ENCODE assay signal across 1 cellular context in the genomic region with DNA sequence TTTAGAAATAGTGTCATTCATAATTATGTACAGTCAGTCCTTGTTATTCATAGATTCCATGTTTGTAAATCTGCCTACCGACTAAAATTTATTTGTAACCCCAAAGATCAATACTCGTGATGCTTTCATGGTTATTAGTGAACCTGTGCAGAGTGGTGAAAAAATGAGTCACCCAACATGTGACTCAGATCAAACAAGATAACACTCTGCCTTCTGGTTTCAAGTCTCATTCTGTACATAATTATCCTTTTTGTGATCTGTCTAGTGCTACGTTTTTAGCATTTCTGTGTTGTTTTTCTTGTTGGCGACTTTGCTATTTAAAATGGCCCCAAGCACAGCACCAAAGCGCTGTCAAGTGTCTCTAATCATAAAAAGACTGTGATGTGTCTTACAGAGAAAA.
TF ChIP-seq lines count a peak whose summit lies in the region.

No MANE protein-coding gene starts in this region.

TF ChIP-seq in K562, 482 proteins besides CTCF, POLR2A, EP300 and RAD21 (continued from another document):
- TF ChIP-seq, protein P1, sequence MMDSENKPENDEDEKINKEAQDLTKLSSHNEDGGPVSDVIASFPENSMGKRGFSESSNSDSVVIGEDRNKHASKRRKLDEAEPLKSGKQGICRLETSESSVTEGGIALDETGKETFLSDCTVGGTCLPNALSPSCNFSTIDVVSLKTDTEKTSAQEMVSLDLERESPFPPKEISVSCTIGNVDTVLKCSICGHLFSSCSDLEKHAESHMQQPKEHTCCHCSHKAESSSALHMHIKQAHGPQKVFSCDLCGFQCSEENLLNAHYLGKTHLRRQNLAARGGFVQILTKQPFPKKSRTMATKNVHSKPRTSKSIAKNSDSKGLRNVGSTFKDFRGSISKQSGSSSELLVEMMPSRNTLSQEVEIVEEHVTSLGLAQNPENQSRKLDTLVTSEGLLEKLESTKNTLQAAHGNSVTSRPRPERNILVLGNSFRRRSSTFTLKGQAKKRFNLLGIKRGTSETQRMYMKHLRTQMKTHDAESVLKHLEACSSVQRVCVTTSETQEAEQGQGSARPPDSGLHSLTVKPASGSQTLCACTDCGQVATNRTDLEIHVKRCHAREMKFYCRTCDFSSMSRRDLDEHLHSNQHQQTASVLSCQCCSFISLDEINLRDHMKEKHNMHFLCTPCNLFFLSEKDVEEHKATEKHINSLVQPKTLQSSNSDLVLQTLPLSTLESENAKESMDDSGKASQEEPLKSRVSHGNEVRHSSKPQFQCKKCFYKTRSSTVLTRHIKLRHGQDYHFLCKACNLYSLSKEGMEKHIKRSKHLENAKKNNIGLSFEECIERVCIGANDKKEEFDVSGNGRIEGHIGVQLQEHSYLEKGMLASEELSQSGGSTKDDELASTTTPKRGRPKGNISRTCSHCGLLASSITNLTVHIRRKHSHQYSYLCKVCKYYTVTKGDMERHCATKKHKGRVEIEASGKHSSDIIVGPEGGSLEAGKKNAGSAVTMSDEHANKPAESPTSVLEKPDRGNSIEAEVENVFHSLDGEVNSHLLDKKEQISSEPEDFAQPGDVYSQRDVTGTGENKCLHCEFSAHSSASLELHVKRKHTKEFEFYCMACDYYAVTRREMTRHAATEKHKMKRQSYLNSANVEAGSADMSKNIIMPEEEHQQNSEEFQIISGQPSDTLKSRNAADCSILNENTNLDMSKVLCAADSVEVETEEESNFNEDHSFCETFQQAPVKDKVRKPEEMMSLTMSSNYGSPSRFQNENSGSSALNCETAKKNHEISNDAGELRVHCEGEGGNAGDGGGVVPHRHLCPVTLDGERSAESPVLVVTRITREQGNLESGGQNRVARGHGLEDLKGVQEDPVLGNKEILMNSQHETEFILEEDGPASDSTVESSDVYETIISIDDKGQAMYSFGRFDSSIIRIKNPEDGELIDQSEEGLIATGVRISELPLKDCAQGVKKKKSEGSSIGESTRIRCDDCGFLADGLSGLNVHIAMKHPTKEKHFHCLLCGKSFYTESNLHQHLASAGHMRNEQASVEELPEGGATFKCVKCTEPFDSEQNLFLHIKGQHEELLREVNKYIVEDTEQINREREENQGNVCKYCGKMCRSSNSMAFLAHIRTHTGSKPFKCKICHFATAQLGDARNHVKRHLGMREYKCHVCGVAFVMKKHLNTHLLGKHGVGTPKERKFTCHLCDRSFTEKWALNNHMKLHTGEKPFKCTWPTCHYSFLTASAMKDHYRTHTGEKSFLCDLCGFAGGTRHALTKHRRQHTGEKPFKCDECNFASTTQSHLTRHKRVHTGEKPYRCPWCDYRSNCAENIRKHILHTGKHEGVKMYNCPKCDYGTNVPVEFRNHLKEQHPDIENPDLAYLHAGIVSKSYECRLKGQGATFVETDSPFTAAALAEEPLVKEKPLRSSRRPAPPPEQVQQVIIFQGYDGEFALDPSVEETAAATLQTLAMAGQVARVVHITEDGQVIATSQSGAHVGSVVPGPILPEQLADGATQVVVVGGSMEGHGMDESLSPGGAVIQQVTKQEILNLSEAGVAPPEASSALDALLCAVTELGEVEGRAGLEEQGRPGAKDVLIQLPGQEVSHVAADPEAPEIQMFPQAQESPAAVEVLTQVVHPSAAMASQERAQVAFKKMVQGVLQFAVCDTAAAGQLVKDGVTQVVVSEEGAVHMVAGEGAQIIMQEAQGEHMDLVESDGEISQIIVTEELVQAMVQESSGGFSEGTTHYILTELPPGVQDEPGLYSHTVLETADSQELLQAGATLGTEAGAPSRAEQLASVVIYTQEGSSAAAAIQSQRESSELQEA (IDR thresholded peaks at IDR 0.05; ENCODE audit: low read depth), result no peak
- TF ChIP-seq KAT7 (CRISPR knock-in tag; IDR thresholded peaks at IDR 0.05; ENCODE audit: borderline replicate concordance), result no peak
- TF ChIP-seq ETS2 (tag; IDR thresholded peaks at IDR 0.05; ENCODE audit: borderline replicate concordance, poor library complexity, severe bottlenecking), result no peak
- no peak for TF ChIP-seq YBX1 (IDR thresholded peaks at IDR 0.05)
- TF ChIP-seq TARDBP (IDR thresholded peaks at IDR 0.05), result no peak
- no peak for TF ChIP-seq ARNT (IDR thresholded peaks at IDR 0.05)
- TF ChIP-seq CBX3 (IDR thresholded peaks at IDR 0.05; ENCODE audit: borderline replicate concordance in 1 of 2, low read length in 2 of 2), result no peak
- no peak for TF ChIP-seq ASH1L (IDR thresholded peaks at IDR 0.05; ENCODE audit: borderline replicate concordance, low read depth, partially characterized antibody)
- TF ChIP-seq, protein P2, sequence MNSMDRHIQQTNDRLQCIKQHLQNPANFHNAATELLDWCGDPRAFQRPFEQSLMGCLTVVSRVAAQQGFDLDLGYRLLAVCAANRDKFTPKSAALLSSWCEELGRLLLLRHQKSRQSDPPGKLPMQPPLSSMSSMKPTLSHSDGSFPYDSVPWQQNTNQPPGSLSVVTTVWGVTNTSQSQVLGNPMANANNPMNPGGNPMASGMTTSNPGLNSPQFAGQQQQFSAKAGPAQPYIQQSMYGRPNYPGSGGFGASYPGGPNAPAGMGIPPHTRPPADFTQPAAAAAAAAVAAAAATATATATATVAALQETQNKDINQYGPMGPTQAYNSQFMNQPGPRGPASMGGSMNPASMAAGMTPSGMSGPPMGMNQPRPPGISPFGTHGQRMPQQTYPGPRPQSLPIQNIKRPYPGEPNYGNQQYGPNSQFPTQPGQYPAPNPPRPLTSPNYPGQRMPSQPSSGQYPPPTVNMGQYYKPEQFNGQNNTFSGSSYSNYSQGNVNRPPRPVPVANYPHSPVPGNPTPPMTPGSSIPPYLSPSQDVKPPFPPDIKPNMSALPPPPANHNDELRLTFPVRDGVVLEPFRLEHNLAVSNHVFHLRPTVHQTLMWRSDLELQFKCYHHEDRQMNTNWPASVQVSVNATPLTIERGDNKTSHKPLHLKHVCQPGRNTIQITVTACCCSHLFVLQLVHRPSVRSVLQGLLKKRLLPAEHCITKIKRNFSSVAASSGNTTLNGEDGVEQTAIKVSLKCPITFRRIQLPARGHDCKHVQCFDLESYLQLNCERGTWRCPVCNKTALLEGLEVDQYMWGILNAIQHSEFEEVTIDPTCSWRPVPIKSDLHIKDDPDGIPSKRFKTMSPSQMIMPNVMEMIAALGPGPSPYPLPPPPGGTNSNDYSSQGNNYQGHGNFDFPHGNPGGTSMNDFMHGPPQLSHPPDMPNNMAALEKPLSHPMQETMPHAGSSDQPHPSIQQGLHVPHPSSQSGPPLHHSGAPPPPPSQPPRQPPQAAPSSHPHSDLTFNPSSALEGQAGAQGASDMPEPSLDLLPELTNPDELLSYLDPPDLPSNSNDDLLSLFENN (IDR thresholded peaks at IDR 0.05; ENCODE audit: low read depth in 2 of 2, low read length in 2 of 2), result no peak
- TF ChIP-seq ZNF717 (CRISPR knock-in tag; IDR thresholded peaks at IDR 0.05), result no peak
- TF ChIP-seq, protein P3, sequence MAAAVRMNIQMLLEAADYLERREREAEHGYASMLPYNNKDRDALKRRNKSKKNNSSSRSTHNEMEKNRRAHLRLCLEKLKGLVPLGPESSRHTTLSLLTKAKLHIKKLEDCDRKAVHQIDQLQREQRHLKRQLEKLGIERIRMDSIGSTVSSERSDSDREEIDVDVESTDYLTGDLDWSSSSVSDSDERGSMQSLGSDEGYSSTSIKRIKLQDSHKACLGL (CRISPR knock-in tag; IDR thresholded peaks at IDR 0.05; ENCODE audit: borderline replicate concordance, poor library complexity, severe bottlenecking), result no peak
- TF ChIP-seq ZBTB8A (IDR thresholded peaks at IDR 0.05; ENCODE audit: partially characterized antibody), result no peak
- TF ChIP-seq, protein P4, sequence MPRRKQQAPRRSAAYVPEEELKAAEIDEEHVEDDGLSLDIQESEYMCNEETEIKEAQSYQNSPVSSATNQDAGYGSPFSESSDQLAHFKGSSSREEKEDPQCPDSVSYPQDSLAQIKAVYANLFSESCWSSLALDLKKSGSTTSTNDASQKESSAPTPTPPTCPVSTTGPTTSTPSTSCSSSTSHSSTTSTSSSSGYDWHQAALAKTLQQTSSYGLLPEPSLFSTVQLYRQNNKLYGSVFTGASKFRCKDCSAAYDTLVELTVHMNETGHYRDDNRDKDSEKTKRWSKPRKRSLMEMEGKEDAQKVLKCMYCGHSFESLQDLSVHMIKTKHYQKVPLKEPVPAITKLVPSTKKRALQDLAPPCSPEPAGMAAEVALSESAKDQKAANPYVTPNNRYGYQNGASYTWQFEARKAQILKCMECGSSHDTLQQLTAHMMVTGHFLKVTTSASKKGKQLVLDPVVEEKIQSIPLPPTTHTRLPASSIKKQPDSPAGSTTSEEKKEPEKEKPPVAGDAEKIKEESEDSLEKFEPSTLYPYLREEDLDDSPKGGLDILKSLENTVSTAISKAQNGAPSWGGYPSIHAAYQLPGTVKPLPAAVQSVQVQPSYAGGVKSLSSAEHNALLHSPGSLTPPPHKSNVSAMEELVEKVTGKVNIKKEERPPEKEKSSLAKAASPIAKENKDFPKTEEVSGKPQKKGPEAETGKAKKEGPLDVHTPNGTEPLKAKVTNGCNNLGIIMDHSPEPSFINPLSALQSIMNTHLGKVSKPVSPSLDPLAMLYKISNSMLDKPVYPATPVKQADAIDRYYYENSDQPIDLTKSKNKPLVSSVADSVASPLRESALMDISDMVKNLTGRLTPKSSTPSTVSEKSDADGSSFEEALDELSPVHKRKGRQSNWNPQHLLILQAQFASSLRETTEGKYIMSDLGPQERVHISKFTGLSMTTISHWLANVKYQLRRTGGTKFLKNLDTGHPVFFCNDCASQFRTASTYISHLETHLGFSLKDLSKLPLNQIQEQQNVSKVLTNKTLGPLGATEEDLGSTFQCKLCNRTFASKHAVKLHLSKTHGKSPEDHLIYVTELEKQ (CRISPR knock-in tag; IDR thresholded peaks at IDR 0.05), result no peak
- TF ChIP-seq FOSL1 (tag; conservative IDR thresholded peaks at IDR 0.05), result peak; percentile 23; the same call in 1 of the 2 replicates
- TF ChIP-seq, protein P5, sequence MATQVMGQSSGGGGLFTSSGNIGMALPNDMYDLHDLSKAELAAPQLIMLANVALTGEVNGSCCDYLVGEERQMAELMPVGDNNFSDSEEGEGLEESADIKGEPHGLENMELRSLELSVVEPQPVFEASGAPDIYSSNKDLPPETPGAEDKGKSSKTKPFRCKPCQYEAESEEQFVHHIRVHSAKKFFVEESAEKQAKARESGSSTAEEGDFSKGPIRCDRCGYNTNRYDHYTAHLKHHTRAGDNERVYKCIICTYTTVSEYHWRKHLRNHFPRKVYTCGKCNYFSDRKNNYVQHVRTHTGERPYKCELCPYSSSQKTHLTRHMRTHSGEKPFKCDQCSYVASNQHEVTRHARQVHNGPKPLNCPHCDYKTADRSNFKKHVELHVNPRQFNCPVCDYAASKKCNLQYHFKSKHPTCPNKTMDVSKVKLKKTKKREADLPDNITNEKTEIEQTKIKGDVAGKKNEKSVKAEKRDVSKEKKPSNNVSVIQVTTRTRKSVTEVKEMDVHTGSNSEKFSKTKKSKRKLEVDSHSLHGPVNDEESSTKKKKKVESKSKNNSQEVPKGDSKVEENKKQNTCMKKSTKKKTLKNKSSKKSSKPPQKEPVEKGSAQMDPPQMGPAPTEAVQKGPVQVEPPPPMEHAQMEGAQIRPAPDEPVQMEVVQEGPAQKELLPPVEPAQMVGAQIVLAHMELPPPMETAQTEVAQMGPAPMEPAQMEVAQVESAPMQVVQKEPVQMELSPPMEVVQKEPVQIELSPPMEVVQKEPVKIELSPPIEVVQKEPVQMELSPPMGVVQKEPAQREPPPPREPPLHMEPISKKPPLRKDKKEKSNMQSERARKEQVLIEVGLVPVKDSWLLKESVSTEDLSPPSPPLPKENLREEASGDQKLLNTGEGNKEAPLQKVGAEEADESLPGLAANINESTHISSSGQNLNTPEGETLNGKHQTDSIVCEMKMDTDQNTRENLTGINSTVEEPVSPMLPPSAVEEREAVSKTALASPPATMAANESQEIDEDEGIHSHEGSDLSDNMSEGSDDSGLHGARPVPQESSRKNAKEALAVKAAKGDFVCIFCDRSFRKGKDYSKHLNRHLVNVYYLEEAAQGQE (CRISPR knock-in tag; IDR thresholded peaks at IDR 0.05; ENCODE audit: low read depth), result no peak
- TF ChIP-seq STAG1 (CRISPR knock-in tag; IDR thresholded peaks at IDR 0.05; ENCODE audit: borderline replicate concordance), result no peak
- TF ChIP-seq TFAM (CRISPR knock-in tag; conservative IDR thresholded peaks at IDR 0.05), result no peak
- TF ChIP-seq COPS2 (conservative IDR thresholded peaks at IDR 0.05), result no peak
- TF ChIP-seq HOXB6 (CRISPR knock-in tag; IDR thresholded peaks at IDR 0.05; ENCODE audit: borderline replicate concordance), result no peak
- TF ChIP-seq, protein P6, sequence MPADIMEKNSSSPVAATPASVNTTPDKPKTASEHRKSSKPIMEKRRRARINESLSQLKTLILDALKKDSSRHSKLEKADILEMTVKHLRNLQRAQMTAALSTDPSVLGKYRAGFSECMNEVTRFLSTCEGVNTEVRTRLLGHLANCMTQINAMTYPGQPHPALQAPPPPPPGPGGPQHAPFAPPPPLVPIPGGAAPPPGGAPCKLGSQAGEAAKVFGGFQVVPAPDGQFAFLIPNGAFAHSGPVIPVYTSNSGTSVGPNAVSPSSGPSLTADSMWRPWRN (IDR thresholded peaks at IDR 0.05; ENCODE audit: low read depth), result no peak
- TF ChIP-seq KLF1 (tag; IDR thresholded peaks at IDR 0.05), result no peak
- no peak for TF ChIP-seq ZBED1 (IDR thresholded peaks at IDR 0.05)
- TF ChIP-seq, protein P7, sequence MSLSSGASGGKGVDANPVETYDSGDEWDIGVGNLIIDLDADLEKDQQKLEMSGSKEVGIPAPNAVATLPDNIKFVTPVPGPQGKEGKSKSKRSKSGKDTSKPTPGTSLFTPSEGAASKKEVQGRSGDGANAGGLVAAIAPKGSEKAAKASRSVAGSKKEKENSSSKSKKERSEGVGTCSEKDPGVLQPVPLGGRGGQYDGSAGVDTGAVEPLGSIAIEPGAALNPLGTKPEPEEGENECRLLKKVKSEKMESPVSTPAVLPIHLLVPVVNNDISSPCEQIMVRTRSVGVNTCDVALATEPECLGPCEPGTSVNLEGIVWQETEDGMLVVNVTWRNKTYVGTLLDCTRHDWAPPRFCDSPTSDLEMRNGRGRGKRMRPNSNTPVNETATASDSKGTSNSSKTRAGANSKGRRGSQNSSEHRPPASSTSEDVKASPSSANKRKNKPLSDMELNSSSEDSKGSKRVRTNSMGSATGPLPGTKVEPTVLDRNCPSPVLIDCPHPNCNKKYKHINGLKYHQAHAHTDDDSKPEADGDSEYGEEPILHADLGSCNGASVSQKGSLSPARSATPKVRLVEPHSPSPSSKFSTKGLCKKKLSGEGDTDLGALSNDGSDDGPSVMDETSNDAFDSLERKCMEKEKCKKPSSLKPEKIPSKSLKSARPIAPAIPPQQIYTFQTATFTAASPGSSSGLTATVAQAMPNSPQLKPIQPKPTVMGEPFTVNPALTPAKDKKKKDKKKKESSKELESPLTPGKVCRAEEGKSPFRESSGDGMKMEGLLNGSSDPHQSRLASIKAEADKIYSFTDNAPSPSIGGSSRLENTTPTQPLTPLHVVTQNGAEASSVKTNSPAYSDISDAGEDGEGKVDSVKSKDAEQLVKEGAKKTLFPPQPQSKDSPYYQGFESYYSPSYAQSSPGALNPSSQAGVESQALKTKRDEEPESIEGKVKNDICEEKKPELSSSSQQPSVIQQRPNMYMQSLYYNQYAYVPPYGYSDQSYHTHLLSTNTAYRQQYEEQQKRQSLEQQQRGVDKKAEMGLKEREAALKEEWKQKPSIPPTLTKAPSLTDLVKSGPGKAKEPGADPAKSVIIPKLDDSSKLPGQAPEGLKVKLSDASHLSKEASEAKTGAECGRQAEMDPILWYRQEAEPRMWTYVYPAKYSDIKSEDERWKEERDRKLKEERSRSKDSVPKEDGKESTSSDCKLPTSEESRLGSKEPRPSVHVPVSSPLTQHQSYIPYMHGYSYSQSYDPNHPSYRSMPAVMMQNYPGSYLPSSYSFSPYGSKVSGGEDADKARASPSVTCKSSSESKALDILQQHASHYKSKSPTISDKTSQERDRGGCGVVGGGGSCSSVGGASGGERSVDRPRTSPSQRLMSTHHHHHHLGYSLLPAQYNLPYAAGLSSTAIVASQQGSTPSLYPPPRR (CRISPR knock-in tag; IDR thresholded peaks at IDR 0.05; ENCODE audit: borderline replicate concordance), result no peak
- no peak for TF ChIP-seq MCM5 (IDR thresholded peaks at IDR 0.05; ENCODE audit: low read depth)
